2 cellular contexts compared by ENCODE assay signal in genomic region chr7:76176951-76177350, GRCh38. TPM values are rescaled to one million over a fixed set of nuclear protein-coding genes. Genes with fewer than 3 reads are reported as not detected.
"Had no signal": no experiment of that assay in that cellular context is flagged by ENCODE, and none has a peak within 500 bp of the region (broad histone marks: within the 10 kb centered on the region; RNA-seq: fewer than 3 reads in every experiment).

No MANE protein-coding gene starts in this region.

RNA-seq across cellular contexts. Expression of gene SRRM3, which starts 24.7 kb away (rescaled TPM):
- total RNA-seq: OCI-LY7, RPMI7951 had no signal
